In the genomic region with DNA sequence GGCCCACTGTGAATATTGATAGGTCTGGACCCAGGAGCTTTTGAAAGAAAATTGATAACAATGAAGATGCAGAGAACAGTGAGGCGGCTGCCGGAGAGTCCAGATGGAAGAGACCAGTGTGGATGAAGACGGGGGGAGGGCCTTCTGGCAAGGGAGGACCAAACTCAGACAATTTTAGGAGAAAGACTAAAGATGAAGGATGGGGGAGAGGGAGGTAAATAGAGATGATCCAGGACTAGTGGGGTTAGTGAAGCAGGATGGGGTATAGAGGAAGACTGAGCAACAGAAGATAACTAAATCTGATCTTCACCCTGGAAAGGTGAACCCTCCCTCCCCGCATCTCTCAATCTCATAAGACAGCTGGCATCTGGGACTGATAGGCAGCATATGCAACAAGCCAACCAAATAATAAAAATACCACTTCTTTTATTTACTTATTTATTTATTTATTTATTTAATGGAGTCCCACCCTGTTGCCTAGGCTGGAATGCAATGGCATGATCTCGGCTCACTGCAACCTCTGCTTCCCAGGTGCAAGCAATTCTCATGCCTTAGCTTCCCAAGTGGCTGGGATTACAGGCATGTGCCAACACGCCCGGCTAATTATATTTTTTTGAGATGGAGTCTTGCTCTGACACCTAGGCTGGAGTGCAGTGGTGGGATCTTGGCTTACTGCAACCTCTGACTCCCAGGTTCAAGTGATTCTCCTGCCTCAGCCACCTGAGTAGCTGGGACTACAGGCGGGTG, we compare ENCODE assay signal across 3 cellular contexts.
TF ChIP-seq lines count a peak whose summit lies in the region.

No MANE protein-coding gene starts in this region.

TF ChIP-seq in GM23338, 12 proteins besides CTCF, POLR2A, EP300 and RAD21:
- no peak for TF ChIP-seq ZNF331 (CRISPR knock-in tag; IDR thresholded peaks at IDR 0.05; ENCODE audit: low read depth)
- TF ChIP-seq EZH2phosphoT487 (IDR thresholded peaks at IDR 0.05; ENCODE audit: unreplicated experiment): no peak
- TF ChIP-seq, protein P1, sequence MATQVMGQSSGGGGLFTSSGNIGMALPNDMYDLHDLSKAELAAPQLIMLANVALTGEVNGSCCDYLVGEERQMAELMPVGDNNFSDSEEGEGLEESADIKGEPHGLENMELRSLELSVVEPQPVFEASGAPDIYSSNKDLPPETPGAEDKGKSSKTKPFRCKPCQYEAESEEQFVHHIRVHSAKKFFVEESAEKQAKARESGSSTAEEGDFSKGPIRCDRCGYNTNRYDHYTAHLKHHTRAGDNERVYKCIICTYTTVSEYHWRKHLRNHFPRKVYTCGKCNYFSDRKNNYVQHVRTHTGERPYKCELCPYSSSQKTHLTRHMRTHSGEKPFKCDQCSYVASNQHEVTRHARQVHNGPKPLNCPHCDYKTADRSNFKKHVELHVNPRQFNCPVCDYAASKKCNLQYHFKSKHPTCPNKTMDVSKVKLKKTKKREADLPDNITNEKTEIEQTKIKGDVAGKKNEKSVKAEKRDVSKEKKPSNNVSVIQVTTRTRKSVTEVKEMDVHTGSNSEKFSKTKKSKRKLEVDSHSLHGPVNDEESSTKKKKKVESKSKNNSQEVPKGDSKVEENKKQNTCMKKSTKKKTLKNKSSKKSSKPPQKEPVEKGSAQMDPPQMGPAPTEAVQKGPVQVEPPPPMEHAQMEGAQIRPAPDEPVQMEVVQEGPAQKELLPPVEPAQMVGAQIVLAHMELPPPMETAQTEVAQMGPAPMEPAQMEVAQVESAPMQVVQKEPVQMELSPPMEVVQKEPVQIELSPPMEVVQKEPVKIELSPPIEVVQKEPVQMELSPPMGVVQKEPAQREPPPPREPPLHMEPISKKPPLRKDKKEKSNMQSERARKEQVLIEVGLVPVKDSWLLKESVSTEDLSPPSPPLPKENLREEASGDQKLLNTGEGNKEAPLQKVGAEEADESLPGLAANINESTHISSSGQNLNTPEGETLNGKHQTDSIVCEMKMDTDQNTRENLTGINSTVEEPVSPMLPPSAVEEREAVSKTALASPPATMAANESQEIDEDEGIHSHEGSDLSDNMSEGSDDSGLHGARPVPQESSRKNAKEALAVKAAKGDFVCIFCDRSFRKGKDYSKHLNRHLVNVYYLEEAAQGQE (IDR thresholded peaks at IDR 0.05; ENCODE audit: unreplicated experiment): no peak
- TF ChIP-seq CREB1 (CRISPR knock-in tag; IDR thresholded peaks at IDR 0.05; ENCODE audit: low read depth): no peak
- no peak for TF ChIP-seq EZH2 (IDR thresholded peaks at IDR 0.05; ENCODE audit: low read depth, unreplicated experiment)

TF ChIP-seq in endothelial cell of umbilical vein, 7 proteins besides CTCF, POLR2A, EP300 and RAD21:
- no peak for TF ChIP-seq EZH2 (IDR thresholded peaks at IDR 0.05; ENCODE audit: borderline replicate concordance, low read depth, low read length, severe bottlenecking)
- TF ChIP-seq GATA2 (IDR thresholded peaks at IDR 0.05; ENCODE audit: insufficient read depth, insufficient read length, low read depth, low read length): no peak
- TF ChIP-seq POLR2AphosphoS5 (IDR thresholded peaks at IDR 0.05; ENCODE audit: insufficient read depth, low read depth, low read length): peak; percentile 8
- no peak for TF ChIP-seq FOS (IDR thresholded peaks at IDR 0.05; ENCODE audit: borderline replicate concordance, insufficient read depth, low read length)
- TF ChIP-seq, protein P2, sequence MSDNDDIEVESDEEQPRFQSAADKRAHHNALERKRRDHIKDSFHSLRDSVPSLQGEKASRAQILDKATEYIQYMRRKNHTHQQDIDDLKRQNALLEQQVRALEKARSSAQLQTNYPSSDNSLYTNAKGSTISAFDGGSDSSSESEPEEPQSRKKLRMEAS (IDR thresholded peaks at IDR 0.05; ENCODE audit: insufficient read depth, insufficient read length): no peak
TF ChIP-seq in endothelial cell of umbilical vein: peak in this region for 1.

TF ChIP-seq in SK-N-SH, 30 proteins besides CTCF, POLR2A, EP300 and RAD21:
- no peak for TF ChIP-seq FOXJ3 (CRISPR knock-in tag; IDR thresholded peaks at IDR 0.05)
- TF ChIP-seq, protein P2 (IDR thresholded peaks at IDR 0.05; ENCODE audit: low read depth): no peak
- TF ChIP-seq, protein P1 (IDR thresholded peaks at IDR 0.05; ENCODE audit: low read depth, low read length): no peak
- TF ChIP-seq GABPA (IDR thresholded peaks at IDR 0.05; ENCODE audit: low read depth): no peak
- TF ChIP-seq CHD2 (IDR thresholded peaks at IDR 0.05; ENCODE audit: low read length, partially characterized antibody): no peak
- TF ChIP-seq JUND (IDR thresholded peaks at IDR 0.05): no peak
- no peak for TF ChIP-seq MXI1 (IDR thresholded peaks at IDR 0.05; ENCODE audit: low read depth, low read length)
- TF ChIP-seq GATA2 (CRISPR knock-in tag; IDR thresholded peaks at IDR 0.05): no peak
- no peak for TF ChIP-seq MEF2A (IDR thresholded peaks at IDR 0.05; ENCODE audit: borderline replicate concordance, low read depth)
- TF ChIP-seq NFIC (IDR thresholded peaks at IDR 0.05; ENCODE audit: borderline replicate concordance): no peak
- TF ChIP-seq TCF12 (IDR thresholded peaks at IDR 0.05): no peak
- no peak for TF ChIP-seq RFX5 (IDR thresholded peaks at IDR 0.05; ENCODE audit: low read length)
- TF ChIP-seq SMC3 (IDR thresholded peaks at IDR 0.05; ENCODE audit: low read depth, low read length): no peak
- TF ChIP-seq RXRA (IDR thresholded peaks at IDR 0.05; ENCODE audit: borderline replicate concordance, low read depth): no peak
- TF ChIP-seq, protein P3, sequence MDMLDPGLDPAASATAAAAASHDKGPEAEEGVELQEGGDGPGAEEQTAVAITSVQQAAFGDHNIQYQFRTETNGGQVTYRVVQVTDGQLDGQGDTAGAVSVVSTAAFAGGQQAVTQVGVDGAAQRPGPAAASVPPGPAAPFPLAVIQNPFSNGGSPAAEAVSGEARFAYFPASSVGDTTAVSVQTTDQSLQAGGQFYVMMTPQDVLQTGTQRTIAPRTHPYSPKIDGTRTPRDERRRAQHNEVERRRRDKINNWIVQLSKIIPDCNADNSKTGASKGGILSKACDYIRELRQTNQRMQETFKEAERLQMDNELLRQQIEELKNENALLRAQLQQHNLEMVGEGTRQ (IDR thresholded peaks at IDR 0.05; ENCODE audit: borderline replicate concordance, low read depth, low read length): no peak
- TF ChIP-seq, protein P4, sequence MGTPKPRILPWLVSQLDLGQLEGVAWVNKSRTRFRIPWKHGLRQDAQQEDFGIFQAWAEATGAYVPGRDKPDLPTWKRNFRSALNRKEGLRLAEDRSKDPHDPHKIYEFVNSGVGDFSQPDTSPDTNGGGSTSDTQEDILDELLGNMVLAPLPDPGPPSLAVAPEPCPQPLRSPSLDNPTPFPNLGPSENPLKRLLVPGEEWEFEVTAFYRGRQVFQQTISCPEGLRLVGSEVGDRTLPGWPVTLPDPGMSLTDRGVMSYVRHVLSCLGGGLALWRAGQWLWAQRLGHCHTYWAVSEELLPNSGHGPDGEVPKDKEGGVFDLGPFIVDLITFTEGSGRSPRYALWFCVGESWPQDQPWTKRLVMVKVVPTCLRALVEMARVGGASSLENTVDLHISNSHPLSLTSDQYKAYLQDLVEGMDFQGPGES (IDR thresholded peaks at IDR 0.05; ENCODE audit: low read depth, low read length): no peak
- TF ChIP-seq TEAD4 (IDR thresholded peaks at IDR 0.05; ENCODE audit: borderline replicate concordance, insufficient read depth): no peak
